Comparison of ENCODE assay signal across 18 cellular contexts in the genomic region with DNA sequence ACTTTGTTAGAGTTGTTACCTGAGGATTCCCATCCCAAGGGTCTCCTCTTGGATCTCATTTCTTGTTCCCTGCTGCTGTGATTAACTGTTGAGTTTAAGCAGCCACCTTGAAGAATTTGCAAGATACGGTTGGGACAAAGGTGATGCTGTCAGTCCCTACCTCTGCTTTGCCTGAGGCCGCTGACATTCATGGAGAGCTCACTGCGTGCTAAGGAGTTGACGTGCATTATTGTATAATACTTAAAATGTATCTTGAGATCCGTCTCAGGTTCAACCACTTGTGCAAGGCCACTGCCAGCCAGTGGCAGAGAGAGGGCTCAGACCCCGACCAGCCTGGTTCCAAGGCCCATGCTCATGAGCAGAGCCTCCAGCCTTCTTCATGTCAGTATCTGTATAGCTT. TPM values are rescaled to one million over a fixed set of nuclear protein-coding genes. Genes with fewer than 3 reads are reported as not detected.
"Had no signal": no experiment of that assay in that cellular context is flagged by ENCODE, and none has a peak within 500 bp of the region (broad histone marks: within the 10 kb centered on the region; RNA-seq: fewer than 3 reads in every experiment).

No MANE protein-coding gene starts in this region.

- H3K4me3 Mint-ChIP-seq: stimulated activated naive B cell treated with anti-CD40 and anti-IgM and Interleukin-4, amounts not matched to agents 10 μg/mL and 1 μg/mL and 100 μg/mL, for 72 hours; stimulated activated naive CD8-positive, alpha-beta T cell treated with anti-CD3 and anti-CD28 coated beads, Interleukin-15, amount 100 ng/mL, for 72 hours had no signal

- H3K4me3 ChIP-seq: esophagus muscularis mucosa, gastrocnemius medialis, lung, sigmoid colon, skin epidermis, thoracic aorta, transverse colon had no signal

- H3K9me3 Mint-ChIP-seq: effector memory CD8-positive, alpha-beta T cell; immature natural killer cell; naive B cell; stimulated activated naive B cell treated with anti-CD40 and anti-IgM and Interleukin-4, amounts not matched to agents 10 μg/mL and 1 μg/mL and 100 μg/mL, for 72 hours; stimulated activated naive CD8-positive, alpha-beta T cell treated with anti-CD3 and anti-CD28 coated beads, Interleukin-15, amount 100 ng/mL, for 72 hours had no signal

- H3K27ac ChIP-seq: epithelial cell of prostate, esophagus muscularis mucosa, sigmoid colon, thoracic aorta, transverse colon had no signal

- ATAC-seq: effector memory CD8-positive, alpha-beta T cell; gastrocnemius medialis; stimulated activated naive B cell treated with anti-CD40 and anti-IgM and Interleukin-4, amounts not matched to agents 10 μg/mL and 1 μg/mL and 100 μg/mL, for 72 hours; stimulated activated naive CD8-positive, alpha-beta T cell treated with anti-CD3 and anti-CD28 coated beads, Interleukin-15, amount 100 ng/mL, for 72 hours had no signal

- H3K27ac Mint-ChIP-seq: stimulated activated naive B cell treated with anti-CD40 and anti-IgM and Interleukin-4, amounts not matched to agents 10 μg/mL and 1 μg/mL and 100 μg/mL, for 72 hours; stimulated activated naive CD8-positive, alpha-beta T cell treated with anti-CD3 and anti-CD28 coated beads, Interleukin-15, amount 100 ng/mL, for 72 hours had no signal

- H3K36me3 ChIP-seq: gastrocnemius medialis had no signal

- DNase-seq: effector memory CD8-positive, alpha-beta T cell; gastrocnemius medialis; immature natural killer cell; left ventricle myocardium superior; mesendoderm; naive B cell; sigmoid colon; stimulated activated CD4-positive, alpha-beta T cell treated with anti-CD3 and anti-CD28 coated beads, Interleukin-2, amount 100 ng/mL, for 24 hours; stimulated activated CD4-positive, alpha-beta T cell treated with anti-CD3 and anti-CD28 coated beads, Interleukin-4, amount 100 ng/mL, for 4 hours; stimulated activated naive B cell treated with anti-CD40 and anti-IgM and Interleukin-4, amounts not matched to agents 10 μg/mL and 1 μg/mL and 100 μg/mL, for 72 hours; stimulated activated naive CD8-positive, alpha-beta T cell treated with anti-CD3 and anti-CD28 coated beads, Interleukin-15, amount 100 ng/mL, for 72 hours; transverse colon had no signal

- H3K9me3 ChIP-seq: esophagus muscularis mucosa, gastrocnemius medialis, sigmoid colon, thoracic aorta, transverse colon had no signal

- H3K27me3 ChIP-seq: esophagus muscularis mucosa, gastrocnemius medialis, sigmoid colon, transverse colon had no signal

- H3K4me1 ChIP-seq: sigmoid colon had no signal

- H3K27me3 Mint-ChIP-seq: effector memory CD8-positive, alpha-beta T cell; naive B cell; stimulated activated naive B cell treated with anti-CD40 and anti-IgM and Interleukin-4, amounts not matched to agents 10 μg/mL and 1 μg/mL and 100 μg/mL, for 72 hours; stimulated activated naive CD8-positive, alpha-beta T cell treated with anti-CD3 and anti-CD28 coated beads, Interleukin-15, amount 100 ng/mL, for 72 hours had no signal

RNA-seq across cellular contexts. Expression of a gene that starts 35.9 kb away (rescaled TPM):
- polyA plus RNA-seq: neural cell had no signal
